ENCODE assay signal across 29 cellular contexts in the genomic region with DNA sequence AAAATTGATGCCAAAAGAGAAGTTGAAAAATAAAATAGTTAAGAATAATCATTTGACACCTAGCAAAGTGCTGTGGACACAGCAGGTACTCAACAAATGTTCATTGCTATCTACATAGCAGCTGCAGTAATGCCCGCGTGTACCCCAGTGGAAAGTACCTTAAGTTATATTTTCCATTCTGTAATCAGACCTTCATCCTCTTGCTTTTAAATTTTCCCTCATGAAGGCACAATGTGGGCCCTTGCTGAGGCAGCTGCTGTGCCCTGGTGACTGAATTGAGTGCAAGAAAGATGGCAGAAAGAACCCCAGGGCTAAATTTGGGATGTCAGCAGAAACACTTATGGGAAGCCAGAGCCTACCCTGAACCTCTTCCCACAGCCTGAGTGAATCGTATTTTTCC.
DNase-seq lines count a peak whose midpoint lies in the region; ATAC-seq and TF ChIP-seq lines count a peak whose summit lies in the region.
"Had no signal": no experiment of that assay in that cellular context is flagged by ENCODE, and none has a peak within 500 bp of the region (broad histone marks: within the 10 kb centered on the region; RNA-seq: fewer than 3 reads in every experiment).

No MANE protein-coding gene starts in this region.

- intact Hi-C loops in activated naive CD4-positive, alpha-beta T cell treated with anti-CD3 and anti-CD28 coated beads for 36 hours (cut with micrococcal nuclease) = loop anchor here (1.0 to 2.0 kb wide), 2 partner anchors 19 to 386 kb away; no protein-coding TSS in a partner anchor

- no peak overlapping the region for H3K4me3 ChIP-seq in OCI-LY1 (ENCODE audit: low read depth, low read length, poor library complexity, severe bottlenecking)
- H3K4me3 ChIP-seq: HAP-1, right atrium auricular region, smooth muscle cell, upper lobe of right lung had no signal

- H3K27ac ChIP-seq in OCI-LY1 (ENCODE audit: low read depth, low read length, poor library complexity, severe bottlenecking) = peak overlapping the region; percentile 60
- H3K27ac ChIP-seq: KMS-11, right atrium auricular region, upper lobe of right lung had no signal

- H3K36me3 ChIP-seq in OCI-LY1 (ENCODE audit: insufficient read depth, low read length) = peaks cover 93% of the 10 kb centered on the region

- peaks cover 47% of the 10 kb centered on the region for H3K4me1 Mint-ChIP-seq in activated naive CD4-positive, alpha-beta T cell treated with anti-CD3 and anti-CD28 coated beads for 36 hours (ENCODE audit: low read depth)
- H3K4me1 Mint-ChIP-seq in activated naive CD8-positive, alpha-beta T cell (ENCODE audit: low read depth) = peaks cover 52% of the 10 kb centered on the region
- H3K4me1 Mint-ChIP-seq in stimulated activated effector memory CD8-positive, alpha-beta T cell treated with anti-CD3 and anti-CD28 coated beads, Interleukin-12 subunit alpha, Interleukin-12 subunit beta, amount 100 ng/mL, for 72 hours = peaks cover 20% of the 10 kb centered on the region

- H3K4me3 Mint-ChIP-seq in activated naive CD4-positive, alpha-beta T cell treated with anti-CD3 and anti-CD28 coated beads for 36 hours = no peak overlapping the region
- peak overlapping the region; percentile 7 for H3K4me3 Mint-ChIP-seq in activated naive CD8-positive, alpha-beta T cell
- no peak overlapping the region for H3K4me3 Mint-ChIP-seq in stimulated activated effector memory CD8-positive, alpha-beta T cell treated with anti-CD3 and anti-CD28 coated beads, Interleukin-12 subunit alpha, Interleukin-12 subunit beta, amount 100 ng/mL, for 72 hours
- H3K4me3 Mint-ChIP-seq: activated B cell treated with CpG ODN at 0.5 μM for 24 hours, brain had no signal

- TF ChIP-seq CTCF in OCI-LY1 (IDR thresholded peaks at IDR 0.05; ENCODE audit: low read length) = no peak

- H3K27me3 ChIP-seq in OCI-LY1 (ENCODE audit: insufficient read depth, low read length) = no peaks in the 10 kb centered on the region
- H3K27me3 ChIP-seq: right atrium auricular region, upper lobe of right lung had no signal

- peaks cover 61% of the 10 kb centered on the region for H3K36me3 Mint-ChIP-seq in activated naive CD4-positive, alpha-beta T cell treated with anti-CD3 and anti-CD28 coated beads for 36 hours (ENCODE audit: low read depth)
- H3K36me3 Mint-ChIP-seq in activated naive CD8-positive, alpha-beta T cell = peaks cover 17% of the 10 kb centered on the region
- H3K36me3 Mint-ChIP-seq in stimulated activated effector memory CD8-positive, alpha-beta T cell treated with anti-CD3 and anti-CD28 coated beads, Interleukin-12 subunit alpha, Interleukin-12 subunit beta, amount 100 ng/mL, for 72 hours = peaks cover 100% of the 10 kb centered on the region

- H3K4me1 ChIP-seq in OCI-LY1 (ENCODE audit: insufficient read depth, low read length, severe bottlenecking) = peaks cover 15% of the 10 kb centered on the region
- H3K4me1 ChIP-seq: HAP-1, upper lobe of right lung had no signal

- CTCF ChIA-PET in activated naive CD4-positive, alpha-beta T cell treated with anti-CD3 and anti-CD28 coated beads for 36 hours (lab: Charles Lee) = interaction anchor here (2.1 kb wide), 1 partner anchor 14 kb away, joined by 6 read pairs; a partner anchor contains a TSS

- H3K27me3 Mint-ChIP-seq in activated naive CD4-positive, alpha-beta T cell treated with anti-CD3 and anti-CD28 coated beads for 36 hours (ENCODE audit: low read depth) = no peaks in the 10 kb centered on the region
- no peaks in the 10 kb centered on the region for H3K27me3 Mint-ChIP-seq in activated naive CD8-positive, alpha-beta T cell
- H3K27me3 Mint-ChIP-seq: activated B cell treated with CpG ODN at 0.5 μM for 24 hours, brain had no signal

- peak; percentile 47 for DNase-seq in activated naive CD4-positive, alpha-beta T cell treated with anti-CD3 and anti-CD28 coated beads for 36 hours
- no peak for DNase-seq in activated naive CD4-positive, alpha-beta T cell treated with anti-CD3 and anti-CD28 coated beads, Interleukin-2, amount 50 U/mL, for 16 hours
- DNase-seq in stimulated activated effector memory CD8-positive, alpha-beta T cell treated with anti-CD3 and anti-CD28 coated beads, Interleukin-12 subunit alpha, Interleukin-12 subunit beta, amount 100 ng/mL, for 72 hours (ENCODE audit: low spot score in 2 of 2) = no peak
- no peak for DNase-seq in central memory CD4-positive, alpha-beta T cell
- DNase-seq in NCI-H345 treated with DMSO at 0.1 percent for 48 hours (lab: John Stamatoyannopoulos, UW; ENCODE audit: unreplicated experiment) = no peak
- DNase-seq: activated B cell treated with CpG ODN at 0.5 μM for 24 hours; activated effector memory CD4-positive, alpha-beta T cell treated with Interleukin-2 at 50 U/mL for 16 hours; amniotic stem cell; C1 segment of cervical spinal cord; DMS79; glutamatergic neuron; left colon; mammary epithelial cell; MM.1S; NCI-H1930; NCI-H526 treated with DMSO at 0.1 percent for 48 hours; NK-92 treated with Interleukin-12 subunit alpha and Interleukin-12 subunit beta, amount 100 ng/mL, for 24 hours; PC-3; posterior cingulate gyrus; T-helper 1 cell; upper lobe of right lung had no signal

- no peaks in the 10 kb centered on the region for H3K9me3 Mint-ChIP-seq in activated naive CD4-positive, alpha-beta T cell treated with anti-CD3 and anti-CD28 coated beads for 36 hours
- H3K9me3 Mint-ChIP-seq in activated naive CD8-positive, alpha-beta T cell (ENCODE audit: low read depth) = no peaks in the 10 kb centered on the region
- no peaks in the 10 kb centered on the region for H3K9me3 Mint-ChIP-seq in stimulated activated effector memory CD8-positive, alpha-beta T cell treated with anti-CD3 and anti-CD28 coated beads, Interleukin-12 subunit alpha, Interleukin-12 subunit beta, amount 100 ng/mL, for 72 hours
- H3K9me3 Mint-ChIP-seq: activated B cell treated with CpG ODN at 0.5 μM for 24 hours, brain had no signal

- H4K20me1 ChIP-seq in OCI-LY1 (ENCODE audit: insufficient read depth, low read length) = no peaks in the 10 kb centered on the region

- H3K9me3 ChIP-seq in OCI-LY1 (ENCODE audit: low read length) = no peaks in the 10 kb centered on the region
- H3K9me3 ChIP-seq: HAP-1, right atrium auricular region, upper lobe of right lung had no signal

- H3K9me2 ChIP-seq in OCI-LY1 (ENCODE audit: low read depth, low read length) = no peaks in the 10 kb centered on the region

- H3F3A ChIP-seq in OCI-LY1 (ENCODE audit: insufficient read depth, low read length) = no peaks in the 10 kb centered on the region

- H3K27ac Mint-ChIP-seq in activated naive CD4-positive, alpha-beta T cell treated with anti-CD3 and anti-CD28 coated beads for 36 hours = peak overlapping the region; percentile 93
- H3K27ac Mint-ChIP-seq in activated naive CD8-positive, alpha-beta T cell = peak overlapping the region; percentile 95
- peak overlapping the region; percentile 89 for H3K27ac Mint-ChIP-seq in stimulated activated effector memory CD8-positive, alpha-beta T cell treated with anti-CD3 and anti-CD28 coated beads, Interleukin-12 subunit alpha, Interleukin-12 subunit beta, amount 100 ng/mL, for 72 hours

- ATAC-seq in stimulated activated effector memory CD8-positive, alpha-beta T cell treated with anti-CD3 and anti-CD28 coated beads, Interleukin-12 subunit alpha, Interleukin-12 subunit beta, amount 100 ng/mL, for 72 hours = peak; percentile 55
- ATAC-seq: esophagus mucosa, left colon, PC-3, upper lobe of right lung had no signal

- no peaks in the 10 kb centered on the region for H3K79me2 ChIP-seq in OCI-LY1 (ENCODE audit: insufficient read depth, low read length)

- H2AFZ ChIP-seq in OCI-LY1 (ENCODE audit: low read length) = no peak overlapping the region

- no peak overlapping the region for H3K4me2 ChIP-seq in OCI-LY1 (ENCODE audit: low read length)
- H3K4me2 ChIP-seq: KMS-11, smooth muscle cell had no signal

- H3K9ac ChIP-seq in OCI-LY1 (ENCODE audit: low read length) = no peak overlapping the region; the same call in 1 of the 2 replicates
- H3K9ac ChIP-seq: KMS-11 had no signal
